Comparison of ENCODE assay signal across 8 cellular contexts in the genomic region with DNA sequence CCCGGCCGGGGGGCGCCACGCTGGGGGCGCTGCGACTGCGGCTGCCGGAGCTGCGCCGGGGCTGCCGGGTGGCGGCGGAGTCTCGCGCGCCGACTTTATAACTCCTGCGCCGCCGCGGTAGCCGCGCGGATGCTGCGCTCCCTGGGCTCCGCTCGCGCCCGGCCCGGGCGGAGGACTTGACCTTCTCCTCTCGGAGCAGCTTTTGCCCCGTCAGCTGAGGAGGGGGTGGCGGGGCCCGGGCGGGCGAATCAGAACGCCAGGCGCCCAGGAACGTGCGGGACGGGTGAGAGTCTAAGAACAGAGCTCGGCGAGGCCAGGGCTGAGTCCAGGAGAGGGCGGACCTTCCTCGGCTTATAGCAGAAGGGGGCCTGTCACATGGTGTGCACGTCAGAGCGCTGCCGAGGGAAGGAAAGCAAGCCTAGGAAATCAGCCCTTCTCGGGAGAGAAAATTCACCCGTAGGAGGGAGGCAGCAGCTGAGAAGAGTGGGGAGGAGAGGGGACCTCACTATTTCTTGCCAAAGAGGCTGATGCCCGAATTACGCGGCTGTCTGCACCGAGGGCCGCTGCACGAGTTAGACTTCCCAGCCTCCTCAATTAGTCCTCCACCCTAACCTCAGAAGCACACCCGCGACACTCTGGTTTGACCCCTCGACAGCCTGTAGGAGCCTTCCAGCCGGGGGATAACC. TPM values are rescaled to one million over a fixed set of nuclear protein-coding genes. Genes with fewer than 3 reads are reported as not detected.
DNase-seq lines count a peak whose midpoint lies in the region; ATAC-seq, FAIRE-seq and TF ChIP-seq lines count a peak whose summit lies in the region.

Gene FOXD1, minus strand, starts transcription at position 327 of the 686 bp plus-strand sequence. CDS start 415 bp downstream, outside the sequence.

- DNase-seq in D341Med (ENCODE audit: low spot score) (peak; percentile 81), HCEC 1CT (peak; percentile 97), NCI-H2107 (lab: John Stamatoyannopoulos, UW) (peak; percentile 29), WTC11 (ENCODE audit: low spot score) (peak; percentile 85), endothelial cell of umbilical vein (ENCODE audit: low read depth, low spot score) (peak; percentile 66), mesenteric fat pad (ENCODE audit: low spot score) (peak; percentile 90), thyroid gland (peak; percentile 29 to 37), KG1 (lab: John Stamatoyannopoulos, UW) (no peak)

- H3K36me3 Mint-ChIP-seq in WTC11 = no peaks in the 10 kb centered on the region

- H3K27me3 Mint-ChIP-seq in WTC11 (ENCODE audit: low read depth) = peaks cover 93% of the 10 kb centered on the region

- no peak within 1 kb of the TSS for H3K9ac ChIP-seq in endothelial cell of umbilical vein (replicated peaks; ENCODE audit: extremely low read depth, insufficient read depth, low read length)

- no peak within 1 kb of the TSS for H3K27ac Mint-ChIP-seq in WTC11

- H3K27me3 ChIP-seq in endothelial cell of umbilical vein (ENCODE audit: control insufficient read depth in 2 of 2, insufficient read depth in 2 of 2, low read length in 2 of 2) (peaks cover 68 to 88% of the 10 kb centered on the region in 2 experiments), thyroid gland (peaks cover 79% of the 10 kb centered on the region)

- no peaks in the 10 kb centered on the region for H3K9me3 Mint-ChIP-seq in WTC11

- CTCF ChIA-PET in WTC11 (lab: Charles Lee) (interaction anchor here (0.9 to 4.4 kb wide), 12 partner anchors 21 to 247 kb away, joined by 3 to 38 read pairs (median 5); no protein-coding TSS in a partner anchor), endothelial cell of umbilical vein (lab: Charles Lee) (interaction anchor here (1.0 to 5.4 kb wide), 9 partner anchors 15 to 232 kb away, joined by 3 to 277 read pairs (median 4); no protein-coding TSS in a partner anchor)

- no peaks in the 10 kb centered on the region for H4K20me1 ChIP-seq in endothelial cell of umbilical vein (replicated peaks; ENCODE audit: control insufficient read depth, extremely low read depth, insufficient read depth, low read length)

- H3K4me2 ChIP-seq in endothelial cell of umbilical vein (ENCODE audit: insufficient read depth, low read length) = peak within 1 kb of the TSS; percentile 39

- TF ChIP-seq POLR2A in endothelial cell of umbilical vein (IDR thresholded peaks at IDR 0.05; ENCODE audit: low read depth, low read length) = no peak
- TF ChIP-seq POLR2A in thyroid gland (IDR thresholded peaks at IDR 0.05) = no peak

- no peaks in the 10 kb centered on the region for H3K79me2 ChIP-seq in endothelial cell of umbilical vein (ENCODE audit: control insufficient read depth, insufficient read depth, low read length)

- ATAC-seq in WTC11 = peak; percentile 72

- peaks cover 7% of the 10 kb centered on the region for H3K4me1 ChIP-seq in endothelial cell of umbilical vein (ENCODE audit: control insufficient read depth, extremely low read depth, insufficient read depth, low read length)
- H3K4me1 ChIP-seq in thyroid gland = peaks cover 10 to 16% of the 10 kb centered on the region in 2 donors

- peak; percentile 85 for FAIRE-seq in endothelial cell of umbilical vein (lab: Jason Lieb, UNC)

- no TSS peak for BruUV-seq in endothelial cell of umbilical vein (replicated peaks; lab: Mats Ljungman, UMichigan)

- H3K27ac ChIP-seq in endothelial cell of umbilical vein (ENCODE audit: insufficient read depth, low read depth, low read length) (no peak within 1 kb of the TSS), thyroid gland (no peak within 1 kb of the TSS)

- peak within 1 kb of the TSS; percentile 70 for H2AFZ ChIP-seq in endothelial cell of umbilical vein (ENCODE audit: low read depth, low read length)

- H3K36me3 ChIP-seq in endothelial cell of umbilical vein (ENCODE audit: control insufficient read depth in 2 of 2, extremely low read depth in 1 of 2, insufficient read depth in 2 of 2, low read length in 2 of 2) = no peaks in the 10 kb centered on the region
- H3K36me3 ChIP-seq in thyroid gland = no peaks in the 10 kb centered on the region

- H3K4me3 Mint-ChIP-seq in WTC11 = peak within 1 kb of the TSS; percentile 74

- H3K9me3 ChIP-seq in endothelial cell of umbilical vein (replicated peaks; ENCODE audit: control insufficient read depth, insufficient read depth, low read length) (no peaks in the 10 kb centered on the region), thyroid gland (no peaks in the 10 kb centered on the region)

- H3K4me3 ChIP-seq in endothelial cell of umbilical vein (replicated peaks in 1 of 3; ENCODE audit: insufficient read depth in 1 of 3, low read depth in 1 of 3, low read length in 3 of 3) = peak within 1 kb of the TSS in 1 of 3 experiments; percentile 38
- H3K4me3 ChIP-seq in thyroid gland (replicated peaks in 1 of 3) = peak within 1 kb of the TSS in 1 of 3 donors; percentile 18

- H3K9me1 ChIP-seq in endothelial cell of umbilical vein (replicated peaks; ENCODE audit: control insufficient read depth, extremely low read depth, insufficient read depth, low read length) = no peaks in the 10 kb centered on the region

- H3K4me1 Mint-ChIP-seq in WTC11 = peaks cover 43% of the 10 kb centered on the region

- dilution Hi-C loops in endothelial cell of umbilical vein (cut with MboI; ENCODE audit: extremely low pct_ligation_motif_present, low sequenced_read_pairs) = no loop called here

- POLR2A ChIA-PET in WTC11 (lab: Charles Lee) (interaction anchor here (0.9 to 1.4 kb wide), 2 partner anchors 29 to 38 kb away, joined by 3 to 4 read pairs; no protein-coding TSS in a partner anchor), endothelial cell of umbilical vein (lab: Charles Lee) (interaction anchor here (0.6 kb wide), 1 partner anchor 1015 kb away, joined by 5 read pairs; no protein-coding TSS in a partner anchor)

- 2 to 3% methylated on average over 35 to 40 of the region's 61 CpGs for WGBS in thyroid gland, 2 donors

- intact Hi-C loops in endothelial cell of umbilical vein (cut with micrococcal nuclease) (loop anchor here (2.0 kb wide), 1 partner anchor 78 kb away; no protein-coding TSS in a partner anchor), thyroid gland (cut with DNase I) (loop anchor here (5.0 kb wide), 1 partner anchor 231 kb away; no protein-coding TSS in a partner anchor)

- TF ChIP-seq CTCF in WTC11 (IDR thresholded peaks at IDR 0.05) = no peak
- TF ChIP-seq CTCF in endothelial cell of umbilical vein (IDR thresholded peaks at IDR 0.05; ENCODE audit: extremely low read depth in 1 of 2, insufficient read depth in 1 of 2, low read depth in 1 of 2, low read length in 2 of 2) = no peak
- TF ChIP-seq CTCF in thyroid gland (IDR thresholded peaks at IDR 0.05) = no peak

TF ChIP-seq in WTC11, 78 proteins besides CTCF, POLR2A, EP300 and RAD21 (continues in another document):
- TF ChIP-seq CREM (CRISPR knock-in tag; IDR thresholded peaks at IDR 0.05) = 0 out of 2 replicates have a peak, but pooled peaks have one; percentile 57

TF ChIP-seq in endothelial cell of umbilical vein, 7 proteins besides CTCF, POLR2A, EP300 and RAD21:
- TF ChIP-seq, protein P1, sequence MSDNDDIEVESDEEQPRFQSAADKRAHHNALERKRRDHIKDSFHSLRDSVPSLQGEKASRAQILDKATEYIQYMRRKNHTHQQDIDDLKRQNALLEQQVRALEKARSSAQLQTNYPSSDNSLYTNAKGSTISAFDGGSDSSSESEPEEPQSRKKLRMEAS (IDR thresholded peaks at IDR 0.05; ENCODE audit: insufficient read depth, insufficient read length) = peak; percentile 43
- TF ChIP-seq EZH2 (IDR thresholded peaks at IDR 0.05; ENCODE audit: borderline replicate concordance, low read depth, low read length, severe bottlenecking) (peak; percentile 73), MYC (IDR thresholded peaks at IDR 0.05; ENCODE audit: low read depth, low read length) (no peak)

RNA-seq across cellular contexts. Expression of gene FOXD1, which starts in this region (rescaled TPM):
- total RNA-seq in WTC11 (2021) = 7.0 to 10.3 TPM (median 7.9 TPM) in 3 replicates
- 0.14 and 0.20 TPM in 2 replicates for total RNA-seq in endothelial cell of umbilical vein
- 0.06 TPM in 1 of 2 replicates, not detected in the other for polyA plus RNA-seq in endothelial cell of umbilical vein
- not detected in 2 replicates for polyA plus RNA-seq in endothelial cell of umbilical vein (2011; cell fraction: cytosol; rRNA removed)
- polyA plus RNA-seq in endothelial cell of umbilical vein (2011; cell fraction: nucleus; rRNA removed) = not detected in 2 replicates
- not detected in 2 replicates for polyA plus RNA-seq in endothelial cell of umbilical vein (2012)
- polyA minus RNA-seq in endothelial cell of umbilical vein = not detected in 2 replicates
- polyA minus RNA-seq in endothelial cell of umbilical vein (2011; cell fraction: cytosol; rRNA and poly(A)+ RNA removed) = not detected
- not detected in 2 replicates for polyA minus RNA-seq in endothelial cell of umbilical vein (2011; cell fraction: nucleus; rRNA and poly(A)+ RNA removed)
- total RNA-seq in mesenteric fat pad = 0.32 TPM
- 1 to 10 TPM in 2 of 4 donors, under 1 TPM in 1, not detected in 1; 0.38 to 1.6 (median 1.2) TPM for total RNA-seq in thyroid gland

Comparison
In these comparisons a context has a peak if more than half of its experiments do, and no peak if none do; other contexts are left out.
1. Peak in DNase-seq and H3K4me2 ChIP-seq in endothelial cell of umbilical vein; RNA of the gene not detected or under 1 TPM.
2. Peak in DNase-seq in mesenteric fat pad; RNA of the gene not detected or under 1 TPM.